14 cellular contexts compared by ENCODE assay signal in genomic region chr9:83986223-83986622, GRCh38. TPM values are rescaled to one million over a fixed set of nuclear protein-coding genes. Genes with fewer than 3 reads are reported as not detected.
DNase-seq lines count a peak whose midpoint lies in the region; ATAC-seq, FAIRE-seq and TF ChIP-seq lines count a peak whose summit lies in the region.
"Had no signal": no experiment of that assay in that cellular context is flagged by ENCODE, and none has a peak within 500 bp of the region (broad histone marks: within the 10 kb centered on the region; RNA-seq: fewer than 3 reads in every experiment).

No MANE protein-coding gene starts in this region.

- H2AFZ ChIP-seq in keratinocyte (ENCODE audit: control insufficient read depth, low read length), result no peak overlapping the region

- peak overlapping the region; percentile 63 for H3K27ac ChIP-seq in keratinocyte (ENCODE audit: control insufficient read depth, insufficient read depth, low read length)

- H3K4me3 ChIP-seq in keratinocyte (ENCODE audit: control insufficient read depth in 2 of 3, extremely low read depth in 1 of 3, insufficient read depth in 2 of 3, low read depth in 1 of 3, low read length in 3 of 3), result no peak overlapping the region

- dilution Hi-C loops in keratinocyte (cut with MboI; ENCODE audit: extremely low pct_ligation_motif_present, low sequenced_read_pairs), result no loop called here

- TF ChIP-seq CTCF in keratinocyte (optimal IDR thresholded peaks at IDR 0.05 in 1 of 3, IDR thresholded peaks at IDR 0.05 in 1 of 3, conservative IDR thresholded peaks at IDR 0.05 in 1 of 3; ENCODE audit: extremely low read depth in 1 of 3, insufficient read depth in 2 of 3, low read length in 3 of 3), result no peak

- H3K27me3 ChIP-seq in keratinocyte (ENCODE audit: control insufficient read depth, extremely low read depth, insufficient read depth, low read length), result no peaks in the 10 kb centered on the region

- no peak overlapping the region for H3K9ac ChIP-seq in keratinocyte (ENCODE audit: control insufficient read depth, extremely low read depth, insufficient read depth, low read length)

- H3K9me3 ChIP-seq in keratinocyte (ENCODE audit: control insufficient read depth, low read depth, low read length), result no peaks in the 10 kb centered on the region

- H3K9me1 ChIP-seq in keratinocyte (ENCODE audit: control insufficient read depth, extremely low read depth, insufficient read depth, low read length), result no peaks in the 10 kb centered on the region

- no peaks in the 10 kb centered on the region for H4K20me1 ChIP-seq in keratinocyte (ENCODE audit: control insufficient read depth, extremely low read depth, insufficient read depth, low read length)

- H3K4me1 ChIP-seq in keratinocyte (ENCODE audit: control insufficient read depth, extremely low read depth, insufficient read depth, low read length), result peaks cover 13% of the 10 kb centered on the region

- no peak overlapping the region for H3K4me2 ChIP-seq in keratinocyte (ENCODE audit: control insufficient read depth, extremely low read depth, insufficient read depth, low read depth, low read length)

- no peaks in the 10 kb centered on the region for H3K36me3 ChIP-seq in keratinocyte (ENCODE audit: control insufficient read depth in 2 of 2, extremely low read depth in 1 of 2, insufficient read depth in 2 of 2, low read length in 2 of 2)

- DNase-seq in OCI-M1 (lab: John Stamatoyannopoulos, UW), result peak; percentile 81
- no peak for DNase-seq in keratinocyte (ENCODE audit: low read depth, low spot score)
- DNase-seq in ureter (ENCODE audit: low spot score), result no peak
- no peak for DNase-seq in DMS153 treated with DMSO at 0.1 percent for 48 hours (lab: John Stamatoyannopoulos, UW; ENCODE audit: unreplicated experiment)
- DNase-seq in stimulated activated naive CD4-positive, alpha-beta T cell treated with Interleukin-2 at 50 U/mL for 16 hours (lab: John Stamatoyannopoulos, UW), result no peak
- DNase-seq in stimulated activated CD4-positive, alpha-beta T cell treated with anti-CD3 and anti-CD28 coated beads, Interleukin-1b, Interleukin-23, amount 100 ng/mL, for 48 hours, result no peak
- DNase-seq: activated naive CD4-positive, alpha-beta T cell treated with anti-CD3 and anti-CD28 coated beads, Interleukin-2, amount 50 U/mL, for 16 hours; head of caudate nucleus; NCI-H1048; NCI-H226; T-helper 17 cell had no signal

- no peak for FAIRE-seq in keratinocyte (lab: Jason Lieb, UNC)

- peaks cover 42% of the 10 kb centered on the region for H3K79me2 ChIP-seq in keratinocyte (ENCODE audit: control insufficient read depth, insufficient read depth, low read length)

- ATAC-seq in GM18517 (IDR thresholded peaks at IDR 0.05; ENCODE audit: unreplicated experiment), result peak; percentile 44
- peak; percentile 50 for ATAC-seq in HG02852 (IDR thresholded peaks at IDR 0.05; ENCODE audit: unreplicated experiment)
- ATAC-seq: sciatic nerve, T-helper 17 cell had no signal

RNA-seq across cellular contexts. Expression of gene RMI1, which starts 5.6 kb away (rescaled TPM):
- polyA plus RNA-seq in keratinocyte, result 0.97 to 3.6 TPM (median 1.1 TPM) in 3 replicates
- 1.1 TPM for polyA plus RNA-seq in keratinocyte (2011; ENCODE audit: low read depth)
- polyA plus RNA-seq in keratinocyte (2011; cell fraction: cytosol; rRNA removed), result 1.3 and 2.1 TPM in 2 replicates
- polyA plus RNA-seq in keratinocyte (2011; cell fraction: nucleus; rRNA removed), result 2.0 and 2.5 TPM in 2 replicates
- 1.8 and 5.3 TPM in 2 replicates for polyA plus RNA-seq in keratinocyte (2012; ENCODE audit: low replicate concordance)
- 0.82 to 3.9 TPM (median 0.96 TPM) in 3 replicates for polyA minus RNA-seq in keratinocyte
- 2.3 TPM for polyA minus RNA-seq in keratinocyte (2011; cell fraction: cytosol; rRNA and poly(A)+ RNA removed)
- polyA minus RNA-seq in keratinocyte (2011; cell fraction: nucleus; rRNA and poly(A)+ RNA removed), result 0.74 and 3.2 TPM in 2 replicates
- 12.1 TPM for total RNA-seq in ureter

RNA-seq across cellular contexts. Expression of gene HNRNPK, which starts 6.2 kb away (rescaled TPM):
- 410 to 661 TPM (median 484 TPM) in 3 replicates for polyA plus RNA-seq in keratinocyte
- 1,011 TPM for polyA plus RNA-seq in keratinocyte (2011; ENCODE audit: low read depth)
- polyA plus RNA-seq in keratinocyte (2011; cell fraction: cytosol; rRNA removed), result 374 and 482 TPM in 2 replicates
- 501 and 560 TPM in 2 replicates for polyA plus RNA-seq in keratinocyte (2011; cell fraction: nucleus; rRNA removed)
- 325 and 537 TPM in 2 replicates for polyA plus RNA-seq in keratinocyte (2012; ENCODE audit: low replicate concordance)
- polyA minus RNA-seq in keratinocyte, result 321 to 527 TPM (median 344 TPM) in 3 replicates
- polyA minus RNA-seq in keratinocyte (2011; cell fraction: cytosol; rRNA and poly(A)+ RNA removed), result 341 TPM
- polyA minus RNA-seq in keratinocyte (2011; cell fraction: nucleus; rRNA and poly(A)+ RNA removed), result 222 and 346 TPM in 2 replicates
- total RNA-seq in ureter, result 600 TPM
